Comparison of ENCODE assay signal across 9 cellular contexts in genomic region chr18:22342625-22343024, GRCh38.
A peak's percentile ranks its signal among the peaks of the same experiment; 100 is the strongest.
DNase-seq lines count a peak whose midpoint lies in the region; ATAC-seq lines count a peak whose summit lies in the region.
"Had no signal": no experiment of that assay in that cellular context is flagged by ENCODE, and none has a peak within 500 bp of the region (broad histone marks: within the 10 kb centered on the region; RNA-seq: fewer than 3 reads in every experiment).

No MANE protein-coding gene starts in this region.

- peaks cover 18% of the 10 kb centered on the region for H3K27me3 Mint-ChIP-seq in activated T-helper 17 cell treated with anti-CD3 and anti-CD28 coated beads, Interleukin-2, amount 50 U/mL, for 72 hours

- peaks cover 6% of the 10 kb centered on the region for H3K4me1 Mint-ChIP-seq in activated T-helper 17 cell treated with anti-CD3 and anti-CD28 coated beads, Interleukin-2, amount 50 U/mL, for 72 hours

- no peak overlapping the region for H3K4me3 Mint-ChIP-seq in activated T-helper 17 cell treated with anti-CD3 and anti-CD28 coated beads, Interleukin-2, amount 50 U/mL, for 72 hours
- H3K4me3 Mint-ChIP-seq: neural crest cell had no signal

- peak; percentile 43 for ATAC-seq in activated T-helper 17 cell treated with anti-CD3 and anti-CD28 coated beads, Interleukin-2, amount 50 U/mL, for 72 hours (replicated peaks)
- ATAC-seq in GM21515 (IDR thresholded peaks at IDR 0.05; ENCODE audit: unreplicated experiment) (no peak), GM18520 (IDR thresholded peaks at IDR 0.05; ENCODE audit: unreplicated experiment) (no peak)

- peak; percentile 25 for DNase-seq in ACHN
- peak; percentile 55 for DNase-seq in GM03348 (ENCODE audit: low spot score)
- peak; percentile 86 for DNase-seq in iris pigment epithelial cell (ENCODE audit: low read depth)
- DNase-seq in nucleus accumbens (lab: John Stamatoyannopoulos, UW), result no peak
- no peak for DNase-seq in stimulated activated CD4-positive, alpha-beta T cell treated with anti-CD3 and anti-CD28 coated beads, Interleukin-2, amount 100 ng/mL, for 24 hours

- H3K36me3 Mint-ChIP-seq in activated T-helper 17 cell treated with anti-CD3 and anti-CD28 coated beads, Interleukin-2, amount 50 U/mL, for 72 hours (ENCODE audit: low read depth), result no peaks in the 10 kb centered on the region

- H3K9me3 Mint-ChIP-seq in activated T-helper 17 cell treated with anti-CD3 and anti-CD28 coated beads, Interleukin-2, amount 50 U/mL, for 72 hours, result no peaks in the 10 kb centered on the region
- H3K9me3 Mint-ChIP-seq: neural crest cell had no signal

- in situ Hi-C loops in ACHN (cut with HindIII; ENCODE audit: low pct_ligation_motif_present, low pct_unique_long_range_greater_than_20kb, low sequenced_read_pairs), result no loop called here

- H3K27ac Mint-ChIP-seq in activated T-helper 17 cell treated with anti-CD3 and anti-CD28 coated beads, Interleukin-2, amount 50 U/mL, for 72 hours, result no peak overlapping the region

Comparison
In these comparisons a context has a peak if more than half of its experiments do, and no peak if none do; other contexts are left out.
1. DNase-seq: peak in ACHN (single experiment), GM03348 (single experiment) and iris pigment epithelial cell (single experiment); none in nucleus accumbens (0 of 56) and stimulated activated CD4-positive, alpha-beta T cell treated with anti-CD3 and anti-CD28 coated beads, Interleukin-2, amount 100 ng/mL, for 24 hours (0 of 2).